24 cellular contexts compared by ENCODE assay signal in genomic region chr1:233233508-233234040, GRCh38.
"Had no signal": no experiment of that assay in that cellular context is flagged by ENCODE, and none has a peak within 500 bp of the region (broad histone marks: within the 10 kb centered on the region; RNA-seq: fewer than 3 reads in every experiment).

No MANE protein-coding gene starts in this region.

- H3K36me3 ChIP-seq: lower lobe of right lung, ovary, right lobe of liver, upper lobe of right lung had no signal

- H3K4me3 ChIP-seq: coronary artery, dorsolateral prefrontal cortex, gastroesophageal sphincter, lower lobe of right lung, mucosa of descending colon, ovary, right lobe of liver, stomach, tibial artery, upper lobe of right lung had no signal

- H3K9me3 ChIP-seq: gastroesophageal sphincter, lower lobe of right lung, mucosa of descending colon, ovary, right lobe of liver, stomach, tibial artery, upper lobe of right lung had no signal

- DNase-seq: activated CD4-positive, alpha-beta memory T cell treated with anti-CD3 and anti-CD28 coated beads for 36 hours; activated CD4-positive, alpha-beta T cell treated with anti-CD3 and anti-CD28 coated beads, Interleukin-2, amount 10 ng/mL, durations not matched to agents 24 days and 14 days; activated CD4-positive, CD25-positive, alpha-beta regulatory T cell treated with anti-CD3 and anti-CD28 coated beads, Interleukin-2, amount 50 U/mL, for 72 hours; activated CD8-positive, alpha-beta memory T cell treated with anti-CD3 and anti-CD28 coated beads, Interleukin-2, amount 50 U/mL, for 4 hours; activated naive CD4-positive, alpha-beta T cell; activated T-cell treated with anti-CD3 and anti-CD28 coated beads, Interleukin-2, amount 50 U/mL, for 1 hour; anterior cingulate cortex; dorsolateral prefrontal cortex; effector memory CD4-positive, alpha-beta T cell; hippocampal formation; immature natural killer cell; lower lobe of right lung; mesenchymal stem cell; mucosa of descending colon; ovary; right lobe of liver; stimulated activated CD4-positive, alpha-beta T cell treated with anti-CD3 and anti-CD28 coated beads, Interleukin-4, amount 100 ng/mL, for 1 hour; stomach; tibial artery; upper lobe of right lung had no signal

- H3K4me1 ChIP-seq: gastroesophageal sphincter, lower lobe of right lung, right lobe of liver, stomach, tibial artery, upper lobe of right lung had no signal

- ATAC-seq: activated naive CD4-positive, alpha-beta T cell treated with anti-CD3 and anti-CD28 coated beads, Interleukin-2, amount 50 U/mL, for 72 hours; gastroesophageal sphincter; left lobe of liver; lower lobe of right lung; mucosa of descending colon; right lobe of liver; upper lobe of right lung had no signal

- H3K27ac ChIP-seq: coronary artery, dorsolateral prefrontal cortex, gastroesophageal sphincter, lower lobe of right lung, ovary, right lobe of liver, stomach, tibial artery, upper lobe of right lung had no signal

- H3K27me3 ChIP-seq: dorsolateral prefrontal cortex, gastroesophageal sphincter, ovary, right lobe of liver, stomach, tibial artery, upper lobe of right lung had no signal
